ENCODE assay signal across 15 cellular contexts in genomic region chr9:112914524-112914923, GRCh38. TPM values are rescaled to one million over a fixed set of nuclear protein-coding genes. Genes with fewer than 3 reads are reported as not detected.
DNase-seq lines count a peak whose midpoint lies in the region; ATAC-seq lines count a peak whose summit lies in the region.
"Had no signal": no experiment of that assay in that cellular context is flagged by ENCODE, and none has a peak within 500 bp of the region (broad histone marks: within the 10 kb centered on the region; RNA-seq: fewer than 3 reads in every experiment).

No MANE protein-coding gene starts in this region.

- H3K4me3 Mint-ChIP-seq in activated CD4-positive, alpha-beta memory T cell treated with anti-CD3 and anti-CD28 coated beads, Interleukin-2, amount 10 ng/mL, durations not matched to agents 7 days and 5 days, result no peak overlapping the region

- H3K27me3 ChIP-seq in SJCRH30, result no peaks in the 10 kb centered on the region
- H3K27me3 ChIP-seq: BLaER1 treated with 17β-estradiol and CSF1 and Interleukin-3, amounts not matched to agents 10 nM and 100 nM had no signal

- no peak for ATAC-seq in HG03159 (IDR thresholded peaks at IDR 0.05; ENCODE audit: unreplicated experiment)

- POLR2A ChIA-PET in activated CD4-positive, alpha-beta memory T cell treated with anti-CD3 and anti-CD28 coated beads, Interleukin-2, amount 10 ng/mL, durations not matched to agents 7 days and 5 days (lab: Charles Lee), result no interaction called here

- no peaks in the 10 kb centered on the region for H3K9me3 Mint-ChIP-seq in activated CD4-positive, alpha-beta memory T cell treated with anti-CD3 and anti-CD28 coated beads, Interleukin-2, amount 10 ng/mL, durations not matched to agents 7 days and 5 days

- H3K9me3 ChIP-seq in SJCRH30 (replicated peaks), result no peaks in the 10 kb centered on the region
- H3K9me3 ChIP-seq: HAP-1 had no signal

- H3K27ac Mint-ChIP-seq in activated CD4-positive, alpha-beta memory T cell treated with anti-CD3 and anti-CD28 coated beads, Interleukin-2, amount 10 ng/mL, durations not matched to agents 7 days and 5 days, result no peak overlapping the region

- DNase-seq in DMS 273 (lab: John Stamatoyannopoulos, UW; ENCODE audit: unreplicated experiment) (peak; percentile 19), DMS 273 treated with DMSO at 0.1 percent for 48 hours (lab: John Stamatoyannopoulos, UW) (no peak), HT-29 (ENCODE audit: low spot score) (peak; percentile 55), SJCRH30 (peak; percentile 11 to 28), inferior parietal cortex (ENCODE audit: extremely low spot score) (peak; percentile 8), GM03348 (ENCODE audit: low spot score) (no peak)
- DNase-seq in activated CD4-positive, alpha-beta memory T cell treated with anti-CD3 and anti-CD28 coated beads, Interleukin-2, amount 10 ng/mL, durations not matched to agents 7 days and 5 days, result no peak
- DNase-seq: EL, NCI-H1694 had no signal

- H3K27me3 Mint-ChIP-seq in activated CD4-positive, alpha-beta memory T cell treated with anti-CD3 and anti-CD28 coated beads, Interleukin-2, amount 10 ng/mL, durations not matched to agents 7 days and 5 days, result peaks cover 18% of the 10 kb centered on the region

- no peak overlapping the region for H3K4me3 ChIP-seq in SJCRH30
- H3K4me3 ChIP-seq: BLaER1 treated with 17β-estradiol and CSF1 and Interleukin-3, amounts not matched to agents 10 nM and 100 nM; HAP-1 had no signal

- H3K4me1 ChIP-seq in SJCRH30, result no peaks in the 10 kb centered on the region
- H3K4me1 ChIP-seq: BLaER1 treated with 17β-estradiol and CSF1 and Interleukin-3, amounts not matched to agents 10 nM and 100 nM; HAP-1 had no signal

- no peaks in the 10 kb centered on the region for H3K4me1 Mint-ChIP-seq in activated CD4-positive, alpha-beta memory T cell treated with anti-CD3 and anti-CD28 coated beads, Interleukin-2, amount 10 ng/mL, durations not matched to agents 7 days and 5 days

- H3K27ac ChIP-seq in SJCRH30, result no peak overlapping the region
- H3K27ac ChIP-seq: 22Rv1; BLaER1 treated with 17β-estradiol and CSF1 and Interleukin-3, amounts not matched to agents 10 nM and 100 nM had no signal

- H3K36me3 ChIP-seq in SJCRH30, result no peaks in the 10 kb centered on the region
- H3K36me3 ChIP-seq: BLaER1 treated with 17β-estradiol and CSF1 and Interleukin-3, amounts not matched to agents 10 nM and 100 nM; HAP-1 had no signal

- H3K36me3 Mint-ChIP-seq in activated CD4-positive, alpha-beta memory T cell treated with anti-CD3 and anti-CD28 coated beads, Interleukin-2, amount 10 ng/mL, durations not matched to agents 7 days and 5 days (ENCODE audit: low read depth), result no peaks in the 10 kb centered on the region

- CTCF ChIA-PET in activated CD4-positive, alpha-beta memory T cell treated with anti-CD3 and anti-CD28 coated beads, Interleukin-2, amount 10 ng/mL, durations not matched to agents 7 days and 5 days (lab: Charles Lee), result no interaction called here

RNA-seq across cellular contexts. Expression of gene SLC46A2, which starts 23.8 kb away (rescaled TPM):
- not detected in 2 replicates for total RNA-seq in HT-29 (2014; rRNA removed; shearing (Covaris generic))
- not detected in 2 replicates for total RNA-seq in SJCRH30 (2014; rRNA removed; shearing (Covaris generic))
- total RNA-seq in activated CD4-positive, alpha-beta memory T cell treated with anti-CD3 and anti-CD28 coated beads, Interleukin-2, amount 10 ng/mL, durations not matched to agents 7 days and 5 days, result not detected
- total RNA-seq: LHCN-M2, NCI-H460 had no signal

Comparison
In these comparisons a context has a peak if more than half of its experiments do, and no peak if none do; other contexts are left out.
1. DNase-seq: peak in DMS 273 (single experiment), HT-29 (single experiment), SJCRH30 (2 of 2) and inferior parietal cortex (single experiment); none in DMS 273 treated with DMSO at 0.1 percent for 48 hours (single experiment), GM03348 (single experiment) and activated CD4-positive, alpha-beta memory T cell treated with anti-CD3 and anti-CD28 coated beads, Interleukin-2, amount 10 ng/mL, durations not matched to agents 7 days and 5 days (single experiment).